ENCODE assay signal across 33 cellular contexts in the genomic region with DNA sequence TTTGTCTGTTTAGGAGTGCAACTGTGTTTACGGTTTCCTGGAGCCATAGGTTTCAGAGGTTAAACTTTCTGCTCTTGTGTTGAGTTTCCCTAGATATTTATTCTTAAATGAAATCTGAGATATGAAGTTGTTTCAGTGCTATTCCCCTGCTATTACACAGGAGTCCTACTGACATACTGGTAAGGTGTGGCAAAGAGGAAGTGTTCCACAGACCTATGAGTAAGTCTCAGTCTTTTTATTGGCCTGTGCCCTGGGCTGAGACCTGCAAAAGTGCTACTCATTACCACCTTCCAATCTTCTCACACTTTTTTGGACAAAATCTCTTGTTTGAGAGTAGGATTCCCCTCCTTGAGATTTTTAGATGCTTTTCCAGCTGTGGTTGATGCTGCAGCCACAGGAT. TPM values are rescaled to one million over a fixed set of nuclear protein-coding genes. Genes with fewer than 3 reads are reported as not detected.
"Had no signal": no experiment of that assay in that cellular context is flagged by ENCODE, and none has a peak within 500 bp of the region (broad histone marks: within the 10 kb centered on the region; RNA-seq: fewer than 3 reads in every experiment).

No MANE protein-coding gene starts in this region.

- H3K27me3 ChIP-seq: gastrocnemius medialis, left lung, right atrium auricular region, suprapubic skin had no signal

- H3K36me3 ChIP-seq: gastrocnemius medialis, left lung, prostate gland, right atrium auricular region, suprapubic skin had no signal

- DNase-seq: dermis blood vessel endothelial cell; effector memory CD4-positive, alpha-beta T cell; erythroblast; foreskin fibroblast; gastrocnemius medialis; head of caudate nucleus; kidney; left lung; mesendoderm; midbrain; naive thymus-derived CD8-positive, alpha-beta T cell; nephron progenitor cell; nucleus accumbens; stimulated activated CD4-positive, alpha-beta T cell treated with anti-CD3 and anti-CD28 coated beads, Interleukin-12 subunit alpha, Interleukin-12 subunit beta, amount 100 ng/mL, for 4 hours; stimulated activated CD4-positive, alpha-beta T cell treated with anti-CD3 and anti-CD28 coated beads, Interleukin-1b, Interleukin-23, amount 100 ng/mL, for 48 hours; stimulated activated CD4-positive, alpha-beta T cell treated with anti-CD3 and anti-CD28 coated beads, Interleukin-4, amount 100 ng/mL, for 1 hour; stimulated activated CD8-positive, alpha-beta memory T cell treated with anti-CD3 and anti-CD28 coated beads, Interleukin-4, amount 100 ng/mL, for 48 hours; stimulated activated naive CD4-positive, alpha-beta T cell; stimulated activated naive CD8-positive, alpha-beta T cell treated with anti-CD3 and anti-CD28 coated beads, Interleukin-15, amount 100 ng/mL, for 72 hours; trophoblast cell had no signal

- H3K4me1 ChIP-seq: gastrocnemius medialis, left lung, prostate gland, right atrium auricular region, suprapubic skin had no signal

- H3K4me3 ChIP-seq: coronary artery, gastrocnemius medialis, left lung, prostate gland, right atrium auricular region, smooth muscle cell, suprapubic skin had no signal

- ATAC-seq: gastrocnemius medialis; left lung; naive thymus-derived CD8-positive, alpha-beta T cell; sciatic nerve; stimulated activated naive CD8-positive, alpha-beta T cell treated with anti-CD3 and anti-CD28 coated beads, Interleukin-15, amount 100 ng/mL, for 72 hours had no signal

- H3K9me3 ChIP-seq: gastrocnemius medialis, left lung, prostate gland, right atrium auricular region, suprapubic skin had no signal

- FAIRE-seq: endothelial cell of umbilical vein, kidney had no signal

- H3K27ac ChIP-seq: coronary artery, gastrocnemius medialis, left lung, prostate gland, right atrium auricular region, suprapubic skin had no signal

RNA-seq across cellular contexts. Expression of gene MAGEA8, which starts 35.6 kb away (rescaled TPM):
- total RNA-seq: dermis blood vessel endothelial cell; endothelial cell of umbilical vein; gastrocnemius medialis; glomerular endothelial cell; kidney; left lung; lower leg skin; lung microvascular endothelial cell; myocyte; naive thymus-derived CD8-positive, alpha-beta T cell; osteocyte; right atrium auricular region; sciatic nerve; smooth muscle cell; suprapubic skin; urinary bladder had no signal
- polyA plus RNA-seq: endothelial cell of umbilical vein; naive thymus-derived CD8-positive, alpha-beta T cell; smooth muscle cell; urinary bladder had no signal
